Comparison of ENCODE assay signal across 31 cellular contexts in genomic region chr13:99737456-99737855, GRCh38.
"Had no signal": no experiment of that assay in that cellular context is flagged by ENCODE, and none has a peak within 500 bp of the region (broad histone marks: within the 10 kb centered on the region; RNA-seq: fewer than 3 reads in every experiment).

No MANE protein-coding gene starts in this region.

- H3K27me3 Mint-ChIP-seq: activated CD4-positive, alpha-beta memory T cell treated with anti-CD3 and anti-CD28 coated beads for 36 hours; activated CD4-positive, alpha-beta T cell treated with anti-CD3 and anti-CD28 coated beads for 36 hours; activated naive CD4-positive, alpha-beta T cell treated with anti-CD3 and anti-CD28 coated beads, Interleukin-2, amount 10 ng/mL, durations not matched to agents 7 days and 5 days; activated naive CD8-positive, alpha-beta T cell treated with anti-CD3 and anti-CD28 coated beads, Interleukin-2, amount 10 ng/mL, durations not matched to agents 7 days and 5 days; effector memory CD8-positive, alpha-beta T cell; T-helper 17 cell had no signal

- DNase-seq: activated CD4-positive, alpha-beta memory T cell treated with anti-CD3 and anti-CD28 coated beads for 36 hours; activated CD4-positive, alpha-beta T cell treated with anti-CD3 and anti-CD28 coated beads for 36 hours; activated CD4-positive, alpha-beta T cell treated with anti-CD3 and anti-CD28 coated beads, Interleukin-2, amount 10 ng/mL, durations not matched to agents 24 days and 14 days; activated CD4-positive, CD25-positive, alpha-beta regulatory T cell; activated CD4-positive, CD25-positive, alpha-beta regulatory T cell treated with anti-CD3 and anti-CD28 coated beads, Interleukin-2, amount 50 U/mL, for 72 hours; activated CD8-positive, alpha-beta memory T cell treated with anti-CD3 and anti-CD28 coated beads, Interleukin-2, amount 50 U/mL, for 4 hours; activated gamma-delta T cell; activated naive CD4-positive, alpha-beta T cell; activated naive CD4-positive, alpha-beta T cell treated with anti-CD3 and anti-CD28 coated beads, Interleukin-2, amount 10 ng/mL, durations not matched to agents 7 days and 5 days; activated naive CD8-positive, alpha-beta T cell treated with anti-CD3 and anti-CD28 coated beads, Interleukin-2, amount 10 ng/mL, durations not matched to agents 7 days and 5 days; activated T-cell treated with anti-CD3 and anti-CD28 coated beads, Interleukin-2, amount 50 U/mL, for 1 hour; activated T-cell treated with anti-CD3 and anti-CD28 coated beads, Interleukin-2, amount 50 U/mL, for 72 hours; caudate nucleus; cortex of kidney; dermis blood vessel endothelial cell; effector CD4-positive, alpha-beta T cell; effector memory CD8-positive, alpha-beta T cell; erythroblast; foreskin keratinocyte; gastrocnemius medialis; glutamatergic neuron; heart left ventricle; T-helper 1 cell; T-helper 17 cell; T1000 had no signal

- H3K27ac Mint-ChIP-seq: activated CD4-positive, alpha-beta memory T cell treated with anti-CD3 and anti-CD28 coated beads for 36 hours; activated CD4-positive, alpha-beta T cell treated with anti-CD3 and anti-CD28 coated beads for 36 hours; activated CD4-positive, alpha-beta T cell treated with anti-CD3 and anti-CD28 coated beads, Interleukin-2, amount 10 ng/mL, durations not matched to agents 24 days and 14 days; activated naive CD4-positive, alpha-beta T cell treated with anti-CD3 and anti-CD28 coated beads, Interleukin-2, amount 10 ng/mL, durations not matched to agents 7 days and 5 days; activated naive CD4-positive, alpha-beta T cell treated with anti-CD3 and anti-CD28 coated beads, Interleukin-2, amount 50 U/mL, for 72 hours; activated naive CD8-positive, alpha-beta T cell treated with anti-CD3 and anti-CD28 coated beads, Interleukin-2, amount 10 ng/mL, durations not matched to agents 7 days and 5 days; activated T-cell treated with anti-CD3 and anti-CD28 coated beads, Interleukin-2, amount 50 U/mL, for 72 hours; effector memory CD8-positive, alpha-beta T cell; T-helper 17 cell; T-helper 2 cell treated with Interferon-gamma antibody and Interleukin-4, amounts not matched to agents 5 μg/mL and 100 μg/mL, for 36 hours had no signal

- H3K36me3 ChIP-seq: ascending aorta, esophagus muscularis mucosa, gastrocnemius medialis, heart left ventricle had no signal

- H3K36me3 Mint-ChIP-seq: activated CD4-positive, alpha-beta memory T cell treated with anti-CD3 and anti-CD28 coated beads for 36 hours; activated naive CD4-positive, alpha-beta T cell treated with anti-CD3 and anti-CD28 coated beads, Interleukin-2, amount 10 ng/mL, durations not matched to agents 7 days and 5 days; activated naive CD4-positive, alpha-beta T cell treated with anti-CD3 and anti-CD28 coated beads, Interleukin-2, amount 50 U/mL, for 72 hours; activated naive CD8-positive, alpha-beta T cell treated with anti-CD3 and anti-CD28 coated beads, Interleukin-2, amount 10 ng/mL, durations not matched to agents 7 days and 5 days; brain had no signal

- H3K4me3 ChIP-seq: ascending aorta, esophagus muscularis mucosa, gastrocnemius medialis, heart left ventricle had no signal

- H3K27me3 ChIP-seq: ascending aorta, esophagus muscularis mucosa, gastrocnemius medialis, heart left ventricle had no signal

- H3K9me3 Mint-ChIP-seq: activated CD4-positive, alpha-beta memory T cell treated with anti-CD3 and anti-CD28 coated beads for 36 hours; activated CD4-positive, alpha-beta T cell treated with anti-CD3 and anti-CD28 coated beads, Interleukin-2, amount 10 ng/mL, durations not matched to agents 24 days and 14 days; activated naive CD4-positive, alpha-beta T cell treated with anti-CD3 and anti-CD28 coated beads, Interleukin-2, amount 10 ng/mL, durations not matched to agents 7 days and 5 days; activated naive CD4-positive, alpha-beta T cell treated with anti-CD3 and anti-CD28 coated beads, Interleukin-2, amount 50 U/mL, for 72 hours; activated naive CD8-positive, alpha-beta T cell treated with anti-CD3 and anti-CD28 coated beads, Interleukin-2, amount 10 ng/mL, durations not matched to agents 7 days and 5 days; activated T-cell treated with anti-CD3 and anti-CD28 coated beads, Interleukin-2, amount 50 U/mL, for 72 hours; brain; effector memory CD8-positive, alpha-beta T cell; T-helper 2 cell treated with Interferon-gamma antibody and Interleukin-4, amounts not matched to agents 5 μg/mL and 100 μg/mL, for 36 hours had no signal

- H3K4me1 Mint-ChIP-seq: activated CD4-positive, alpha-beta T cell treated with anti-CD3 and anti-CD28 coated beads for 36 hours; activated CD4-positive, alpha-beta T cell treated with anti-CD3 and anti-CD28 coated beads, Interleukin-2, amount 10 ng/mL, durations not matched to agents 24 days and 14 days had no signal

- H3K4me1 ChIP-seq: foreskin keratinocyte had no signal

- H3K4me3 Mint-ChIP-seq: activated CD4-positive, alpha-beta memory T cell treated with anti-CD3 and anti-CD28 coated beads for 36 hours; activated CD4-positive, alpha-beta T cell treated with anti-CD3 and anti-CD28 coated beads for 36 hours; activated CD4-positive, alpha-beta T cell treated with anti-CD3 and anti-CD28 coated beads, Interleukin-2, amount 10 ng/mL, durations not matched to agents 24 days and 14 days; activated naive CD4-positive, alpha-beta T cell treated with anti-CD3 and anti-CD28 coated beads, Interleukin-2, amount 10 ng/mL, durations not matched to agents 7 days and 5 days; activated naive CD8-positive, alpha-beta T cell treated with anti-CD3 and anti-CD28 coated beads, Interleukin-2, amount 10 ng/mL, durations not matched to agents 7 days and 5 days; activated T-cell treated with anti-CD3 and anti-CD28 coated beads, Interleukin-2, amount 50 U/mL, for 72 hours; effector memory CD8-positive, alpha-beta T cell; T-helper 17 cell; T-helper 2 cell treated with Interferon-gamma antibody and Interleukin-4, amounts not matched to agents 5 μg/mL and 100 μg/mL, for 36 hours had no signal

- ATAC-seq: activated CD4-positive, alpha-beta T cell treated with anti-CD3 and anti-CD28 coated beads for 36 hours; activated naive CD4-positive, alpha-beta T cell treated with anti-CD3 and anti-CD28 coated beads, Interleukin-2, amount 50 U/mL, for 72 hours; activated T-cell treated with anti-CD3 and anti-CD28 coated beads, Interleukin-2, amount 50 U/mL, for 72 hours; effector memory CD8-positive, alpha-beta T cell; foreskin keratinocyte; gastrocnemius medialis; heart left ventricle; T-helper 17 cell had no signal

- FAIRE-seq: colon had no signal

- H3K9me3 ChIP-seq: ascending aorta, esophagus muscularis mucosa, gastrocnemius medialis, heart left ventricle had no signal

- H3K27ac ChIP-seq: ascending aorta, esophagus muscularis mucosa, foreskin keratinocyte, gastrocnemius medialis, heart left ventricle had no signal
